In the genomic region with DNA sequence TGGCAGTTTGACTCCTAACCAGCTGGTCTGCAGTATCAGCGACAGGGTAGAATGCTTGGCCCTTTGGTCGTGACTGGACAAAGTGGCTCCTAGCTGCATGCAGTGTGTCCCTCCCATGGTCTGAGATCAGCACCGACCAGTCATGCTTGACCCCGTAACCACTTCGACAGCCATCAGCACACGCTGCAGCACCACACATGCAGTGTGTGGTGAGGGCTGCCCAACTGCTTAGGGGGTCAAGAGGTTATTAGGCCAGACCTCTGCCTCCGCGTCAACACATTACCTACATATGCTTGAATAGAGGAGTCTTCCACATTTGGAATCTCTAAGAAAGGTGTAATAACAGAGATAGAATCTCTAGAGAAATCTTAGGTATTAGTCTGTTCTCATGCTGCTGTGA, we compare ENCODE assay signal across 17 cellular contexts.
"Had no signal": no experiment of that assay in that cellular context is flagged by ENCODE, and none has a peak within 500 bp of the region (broad histone marks: within the 10 kb centered on the region; RNA-seq: fewer than 3 reads in every experiment).

No MANE protein-coding gene starts in this region.

- H3K27me3 ChIP-seq: colonic mucosa, gastrocnemius medialis had no signal

- H3K27ac ChIP-seq: colonic mucosa, gastrocnemius medialis, heart right ventricle, left lung, lower lobe of right lung had no signal

- ATAC-seq: effector memory CD8-positive, alpha-beta T cell; gastrocnemius medialis; heart right ventricle; left cardiac atrium; left lung; left ventricle myocardium superior; lower lobe of right lung had no signal

- H3K4me1 ChIP-seq: colonic mucosa, gastrocnemius medialis, left lung, lower lobe of right lung had no signal

- H3K36me3 ChIP-seq: colonic mucosa, esophagus squamous epithelium, gastrocnemius medialis, heart right ventricle, left lung, lower lobe of right lung had no signal

- DNase-seq: colonic mucosa; cortex of kidney; effector CD8-positive, alpha-beta T cell; effector memory CD8-positive, alpha-beta T cell; esophagus squamous epithelium; foreskin fibroblast; foreskin melanocyte; gastrocnemius medialis; glutamatergic neuron; heart right ventricle; hippocampal formation; left cardiac atrium; left lung; left ventricle myocardium superior; lower lobe of right lung; mesenchymal stem cell; midbrain had no signal

- H3K9me3 ChIP-seq: colonic mucosa, esophagus squamous epithelium, gastrocnemius medialis, heart right ventricle, left lung, lower lobe of right lung had no signal

- H3K4me3 ChIP-seq: colonic mucosa, esophagus squamous epithelium, gastrocnemius medialis, heart right ventricle, left lung, lower lobe of right lung had no signal
